In the genomic region with DNA sequence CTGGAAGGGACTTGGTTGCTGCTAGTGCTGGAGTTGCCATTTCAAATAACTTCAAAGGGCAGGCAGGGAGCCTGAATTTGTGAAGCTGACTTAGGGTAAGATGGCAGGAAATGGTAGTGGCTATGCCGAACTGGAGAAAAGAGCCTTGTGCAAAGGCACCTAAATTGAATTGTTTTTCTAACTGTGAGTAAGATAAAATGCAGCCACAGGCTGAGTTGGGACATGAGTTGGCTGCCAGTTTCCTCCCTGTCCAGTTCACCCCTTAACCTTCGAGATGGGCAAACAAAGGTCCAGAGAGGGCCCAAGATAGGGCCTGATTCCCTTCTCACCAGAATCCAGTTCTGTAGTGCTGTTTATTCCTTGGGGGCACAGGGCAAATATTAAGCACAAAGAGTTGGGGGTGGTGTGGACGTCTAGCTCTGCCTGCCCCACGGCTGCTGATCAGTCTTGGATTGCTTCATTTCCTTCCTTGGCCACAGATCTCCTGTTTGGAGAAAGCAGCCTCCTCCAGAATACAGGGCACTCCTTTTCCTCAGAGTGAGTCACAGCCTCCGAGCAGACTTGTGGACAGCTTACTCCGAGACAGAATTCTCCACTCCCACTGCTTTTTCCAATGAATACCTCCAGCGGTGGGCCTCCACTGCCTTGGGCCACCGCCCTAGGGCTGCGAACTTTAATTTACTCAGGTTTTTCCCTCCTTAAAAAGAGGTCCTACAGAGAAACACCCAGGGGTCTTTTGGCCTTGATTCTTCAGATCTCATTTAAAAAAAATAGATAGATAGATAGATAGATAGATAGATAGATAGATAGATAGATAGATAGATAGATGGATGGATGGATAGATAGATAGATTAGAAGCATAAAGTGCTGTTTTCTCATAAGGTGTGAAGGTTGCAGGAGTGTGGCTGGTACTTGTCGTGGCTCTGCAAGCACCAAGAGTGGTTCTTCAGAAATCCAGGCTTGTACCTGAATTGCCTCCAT, we compare ENCODE assay signal across 8 cellular contexts. TPM values are rescaled to one million over a fixed set of nuclear protein-coding genes. Genes with fewer than 3 reads are reported as not detected.
A peak's percentile ranks its signal among the peaks of the same experiment; 100 is the strongest.
DNase-seq lines count a peak whose midpoint lies in the region; ATAC-seq and TF ChIP-seq lines count a peak whose summit lies in the region.

No MANE protein-coding gene starts in this region.

- no peak for TF ChIP-seq CTCF in omental fat pad (IDR thresholded peaks at IDR 0.05)

- ATAC-seq in esophagus mucosa (peak; percentile 80), omental fat pad (ENCODE audit: low FRiP score) (peak; percentile 81), HG02623 (IDR thresholded peaks at IDR 0.05; ENCODE audit: unreplicated experiment) (no peak)

- DNase-seq in HK-2 (ENCODE audit: unreplicated experiment) (peak; percentile 76), SW 1271 (lab: John Stamatoyannopoulos, UW) (peak; percentile 88 to 96), omental fat pad (ENCODE audit: low spot score) (peak; percentile 35), mucosa of gallbladder (ENCODE audit: low spot score) (no peak), NCI-H1105 (lab: John Stamatoyannopoulos, UW) (no peak), NCI-H1092 treated with DMSO at 0.1 percent for 48 hours (lab: John Stamatoyannopoulos, UW) (no peak)

RNA-seq across cellular contexts. Expression of a gene that starts 18.4 kb away (rescaled TPM):
- 18.5 TPM for total RNA-seq in esophagus mucosa
- 100 to 1,000 TPM in 2 of 4 donors, 10 to 100 TPM in 2; 33.1 to 299 (median 88.2) TPM for total RNA-seq in omental fat pad
- 30.8 TPM for total RNA-seq in mucosa of gallbladder

RNA-seq across cellular contexts. Expression of a gene that starts 42.9 kb away (rescaled TPM):
- total RNA-seq in esophagus mucosa (41.5 TPM), omental fat pad (10 to 100 TPM; 11.9 to 22.0 (median 15.7) TPM), mucosa of gallbladder (40.3 TPM)

Comparison
In these comparisons a context has a peak if more than half of its experiments do, and no peak if none do; other contexts are left out.
1. DNase-seq: peak in HK-2 (single experiment), SW 1271 (2 of 2) and omental fat pad (single experiment); none in mucosa of gallbladder (single experiment), NCI-H1105 (single experiment) and NCI-H1092 treated with DMSO at 0.1 percent for 48 hours (single experiment).